Comparison of ENCODE assay signal across 9 cellular contexts in the genomic region with DNA sequence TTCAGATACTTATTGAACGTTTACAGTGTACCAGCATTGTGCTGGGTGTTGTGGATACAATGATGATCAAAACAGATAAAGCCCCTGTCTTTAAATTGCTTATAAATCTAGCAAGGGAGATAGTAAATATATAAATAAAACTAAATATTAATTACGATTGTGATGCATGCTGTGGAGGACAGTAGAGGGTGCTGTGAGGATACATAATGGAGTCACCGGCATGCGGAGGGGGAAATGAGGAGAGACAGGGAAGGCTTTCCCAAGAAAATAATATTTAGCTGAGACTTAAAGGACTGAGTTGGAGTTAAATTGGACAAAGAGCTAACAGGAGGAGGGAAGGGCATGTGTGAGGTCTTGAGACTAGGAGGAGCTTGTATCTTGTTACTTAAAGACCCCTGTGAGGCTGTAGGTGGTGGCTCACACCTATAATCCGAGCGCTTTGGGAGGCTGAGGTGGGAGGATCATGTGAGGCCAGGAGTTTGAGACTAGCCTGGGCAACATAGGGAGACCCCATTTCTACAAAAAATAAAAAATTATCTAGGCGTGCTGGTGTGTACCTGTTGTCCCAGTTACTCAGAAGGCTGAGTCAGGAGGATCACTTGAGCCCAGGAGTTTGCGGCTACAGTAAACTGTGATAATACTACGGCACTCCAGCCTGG. TPM values are rescaled to one million over a fixed set of nuclear protein-coding genes. Genes with fewer than 3 reads are reported as not detected.
DNase-seq lines count a peak whose midpoint lies in the region; ATAC-seq, FAIRE-seq and TF ChIP-seq lines count a peak whose summit lies in the region.
"Had no signal": no experiment of that assay in that cellular context is flagged by ENCODE, and none has a peak within 500 bp of the region (broad histone marks: within the 10 kb centered on the region; RNA-seq: fewer than 3 reads in every experiment).

No MANE protein-coding gene starts in this region.

- ATAC-seq in pancreas, result no peak
- ATAC-seq: mucosa of descending colon had no signal

- H3K27me3 ChIP-seq in breast epithelium, result no peaks in the 10 kb centered on the region
- no peaks in the 10 kb centered on the region for H3K27me3 ChIP-seq in pancreas

- intact Hi-C loops in breast epithelium (cut with DNase I; ENCODE audit: low total_unique reads), result no loop called here
- intact Hi-C loops in pancreas (cut with DNase I), result no loop called here
- intact Hi-C loops in lower leg skin (cut with DNase I; ENCODE audit: low total_unique reads), result loop anchor here (10.0 kb wide), 2 partner anchors 86 to 386 kb away; a partner anchor contains a TSS

- 67 to 69% methylated on average over 9 of the region's 9 CpGs for WGBS in pancreas, 2 donors
- WGBS in lower leg skin, 2 donors, result 51 to 55% methylated on average over 9 of the region's 9 CpGs

- H3K27ac ChIP-seq in breast epithelium, result no peak overlapping the region
- H3K27ac ChIP-seq in pancreas, result no peak overlapping the region

- no peaks in the 10 kb centered on the region for H3K36me3 ChIP-seq in breast epithelium
- no peaks in the 10 kb centered on the region for H3K36me3 ChIP-seq in pancreas

- H3K4me1 ChIP-seq in breast epithelium (peaks cover 0 to 8% of the 10 kb centered on the region in 2 donors), pancreas (peaks cover 0 to 8% (median 6%) of the 10 kb centered on the region in 3 donors)

- H3K4me3 ChIP-seq in breast epithelium (no peak overlapping the region), pancreas (no peak overlapping the region), lower leg skin (ENCODE audit: low read depth, poor library complexity, severe bottlenecking) (no peak overlapping the region)
- H3K4me3 ChIP-seq: mucosa of descending colon had no signal

- peaks cover 0 to under 1% of the 10 kb centered on the region in 2 donors for H3K9me3 ChIP-seq in breast epithelium
- H3K9me3 ChIP-seq in pancreas, result no peaks in the 10 kb centered on the region
- H3K9me3 ChIP-seq: mucosa of descending colon had no signal

- no peak for FAIRE-seq in D721Med (lab: Jason Lieb, UNC)
- no peak for FAIRE-seq in pancreas (lab: Jason Lieb, UNC)

- TF ChIP-seq POLR2A in breast epithelium (IDR thresholded peaks at IDR 0.05) (no peak), lower leg skin (IDR thresholded peaks at IDR 0.05) (no peak)

- TF ChIP-seq CTCF in D721Med (IDR thresholded peaks at IDR 0.05; ENCODE audit: insufficient read depth, missing control alignments), result peak; percentile 45
- peak in 2 of 3 donors; percentile 40 to 42 for TF ChIP-seq CTCF in breast epithelium (IDR thresholded peaks at IDR 0.05)
- peak in 1 of 4 donors; percentile 15 for TF ChIP-seq CTCF in pancreas (IDR thresholded peaks at IDR 0.05)
- no peak for TF ChIP-seq CTCF in lower leg skin (IDR thresholded peaks at IDR 0.05)

- no peak for DNase-seq in D721Med (ENCODE audit: insufficient read length, low spot score)
- peak; percentile 40 for DNase-seq in LHCN-M2 (ENCODE audit: low read depth)
- no peak for DNase-seq in breast epithelium (ENCODE audit: low spot score in 2 of 2)
- peak; percentile 16 for DNase-seq in midbrain (lab: John Stamatoyannopoulos, UW)
- DNase-seq in NCI-H187 treated with DMSO at 0.1 percent for 48 hours (lab: John Stamatoyannopoulos, UW), result no peak
- no peak for DNase-seq in pancreas
- no peak for DNase-seq in stimulated activated naive CD4-positive, alpha-beta T cell (lab: John Stamatoyannopoulos, UW)
- no peak for DNase-seq in lower leg skin (ENCODE audit: low spot score in 2 of 2)

RNA-seq across cellular contexts. Expression of a gene that starts 2.4 kb away (rescaled TPM):
- total RNA-seq in LHCN-M2 (2014; rRNA removed) (16.8 and 17.6 TPM in 2 replicates), breast epithelium (10 to 100 TPM; 53.7 to 64.0 (median 60.9) TPM), pancreas (10 to 100 TPM in 3 of 6 donors, 1 to 10 TPM in 3; 7.3 to 16.3 (median 9.5) TPM), lower leg skin (10 to 100 TPM; 35.2 to 59.4 (median 39.6) TPM)
- 19.5 TPM for polyA plus RNA-seq in LHCN-M2 (2012)
- polyA plus RNA-seq in pancreas, result 10 to 100 TPM; 21.2 to 30.4 TPM

Comparison
In these comparisons a context has a peak if more than half of its experiments do, and no peak if none do; other contexts are left out.
1. DNase-seq: peak in LHCN-M2 (single experiment) and midbrain (single experiment); none in D721Med (single experiment), breast epithelium (0 of 2), NCI-H187 treated with DMSO at 0.1 percent for 48 hours (single experiment), pancreas (0 of 6), stimulated activated naive CD4-positive, alpha-beta T cell (0 of 6) and lower leg skin (0 of 2).
2. CTCF ChIP-seq: peak in D721Med (single experiment) and breast epithelium (2 of 3); none in lower leg skin (0 of 3).